ENCODE assay signal across 8 cellular contexts in the genomic region with DNA sequence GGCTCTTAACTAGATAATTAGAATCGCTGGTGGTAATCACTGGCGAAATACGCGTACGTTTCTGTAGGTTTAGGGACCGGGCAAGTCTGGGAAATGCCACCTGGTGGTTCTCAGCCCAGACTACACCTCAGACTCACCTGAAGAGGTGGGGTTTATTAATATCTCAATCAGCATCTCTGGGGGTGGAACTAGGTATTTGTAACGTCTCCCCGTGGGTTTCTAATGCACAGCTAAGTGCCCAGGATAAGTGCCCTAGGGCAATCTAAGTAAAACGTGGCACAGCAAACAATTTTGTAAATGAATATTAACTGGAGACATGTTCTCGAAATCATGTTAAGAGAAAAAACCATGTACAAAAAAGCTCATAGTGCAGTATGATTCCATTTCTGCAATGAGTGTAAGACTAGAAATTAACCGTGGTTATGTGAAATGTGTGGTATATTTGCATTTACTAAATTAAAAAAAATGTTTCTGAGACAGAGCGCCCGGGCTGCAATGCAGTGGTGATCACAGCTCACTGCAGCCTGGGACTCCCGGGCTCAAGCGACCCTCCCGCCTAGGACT. TPM values are rescaled to one million over a fixed set of nuclear protein-coding genes. Genes with fewer than 3 reads are reported as not detected.
A peak's percentile ranks its signal among the peaks of the same experiment; 100 is the strongest.
DNase-seq lines count a peak whose midpoint lies in the region; ATAC-seq and TF ChIP-seq lines count a peak whose summit lies in the region.

No MANE protein-coding gene starts in this region.

- peak; percentile 33 for DNase-seq in GM12865 (ENCODE audit: low read depth)
- peak; percentile 64 for DNase-seq in Karpas-422
- peak in 4 of 5 donors; percentile 5 to 21 (median 15) for DNase-seq in T-helper 1 cell
- DNase-seq in endothelial cell (ENCODE audit: low spot score) = peak; percentile 22
- peak; percentile 13 for DNase-seq in naive B cell
- no peak for DNase-seq in KBM-7
- no peak for DNase-seq in retina

- H3K9me3 Mint-ChIP-seq in endothelial cell (ENCODE audit: unreplicated experiment) (no peaks in the 10 kb centered on the region), naive B cell (no peaks in the 10 kb centered on the region)

- peak overlapping the region; percentile 87 for H3K4me3 Mint-ChIP-seq in endothelial cell (ENCODE audit: unreplicated experiment)
- H3K4me3 Mint-ChIP-seq in naive B cell = peak overlapping the region; percentile 93 to 98 (median 96)

- H3K36me3 ChIP-seq in Karpas-422 (ENCODE audit: insufficient read depth, low read length) = no peaks in the 10 kb centered on the region

- H3K79me2 ChIP-seq in Karpas-422 (ENCODE audit: low read length) = peaks cover 38% of the 10 kb centered on the region

- no peak overlapping the region for H3K27ac Mint-ChIP-seq in endothelial cell (ENCODE audit: unreplicated experiment)
- peak overlapping the region in 5 of 6 donors; percentile 61 to 98 (median 97) for H3K27ac Mint-ChIP-seq in naive B cell

- peak overlapping the region; percentile 72 for H3K9ac ChIP-seq in Karpas-422 (ENCODE audit: low read length)

- H3K4me3 ChIP-seq in GM12865 (ENCODE audit: low read depth, low read length) (peak overlapping the region; percentile 82), Karpas-422 (ENCODE audit: low read length) (peak overlapping the region; percentile 82)

- in situ Hi-C loops in KBM-7 (cut with MboI; ENCODE audit: low pct_unique_long_range_greater_than_20kb, low sequenced_read_pairs) = no loop called here

- peak overlapping the region; percentile 99 for H2AFZ ChIP-seq in Karpas-422 (ENCODE audit: low read length)

- H3K27me3 Mint-ChIP-seq in endothelial cell (ENCODE audit: unreplicated experiment) = peaks cover 3% of the 10 kb centered on the region
- no peaks in the 10 kb centered on the region for H3K27me3 Mint-ChIP-seq in naive B cell

- H3K4me2 ChIP-seq in Karpas-422 (ENCODE audit: low read depth, low read length, poor library complexity, severe bottlenecking) = peak overlapping the region; percentile 99

- H3K4me1 Mint-ChIP-seq in endothelial cell (ENCODE audit: unreplicated experiment) (peaks cover 29% of the 10 kb centered on the region), naive B cell (peaks cover 24 to 47% (median 34%) of the 10 kb centered on the region in 3 donors)

- no peaks in the 10 kb centered on the region for H3K9me3 ChIP-seq in Karpas-422 (ENCODE audit: low read length)

- no peaks in the 10 kb centered on the region for H3K9me2 ChIP-seq in Karpas-422 (replicated peaks; ENCODE audit: insufficient read depth, low read length)

- peaks cover 19% of the 10 kb centered on the region for H3K4me1 ChIP-seq in Karpas-422 (ENCODE audit: low read length)

- H3K27ac ChIP-seq in Karpas-422 (ENCODE audit: low read length) = peak overlapping the region; percentile 52; the same call in 1 of the 2 replicates

- peaks cover 19% of the 10 kb centered on the region; the same call in 1 of the 2 replicates for H4K20me1 ChIP-seq in Karpas-422 (ENCODE audit: insufficient read depth, low read depth, low read length)

- H3K27me3 ChIP-seq in Karpas-422 (ENCODE audit: low read length) = no peaks in the 10 kb centered on the region

- peaks cover 16% of the 10 kb centered on the region for H3K36me3 Mint-ChIP-seq in endothelial cell (ENCODE audit: low read depth, unreplicated experiment)
- H3K36me3 Mint-ChIP-seq in naive B cell = no peaks in the 10 kb centered on the region

- TF ChIP-seq CTCF in GM12865 (IDR thresholded peaks at IDR 0.05; ENCODE audit: insufficient read depth, low read depth, low read length, missing control alignments) = peak; percentile 17
- peak; percentile 70 for TF ChIP-seq CTCF in endothelial cell (IDR thresholded peaks at IDR 0.05; ENCODE audit: unreplicated experiment)

- ATAC-seq in GM21825 (IDR thresholded peaks at IDR 0.05; ENCODE audit: unreplicated experiment) = peak; percentile 45
- ATAC-seq in naive B cell (ENCODE audit: low read depth in 2 of 2) = peak; percentile 27 to 33

RNA-seq across cellular contexts. Expression of gene CNOT11, which starts 0.8 kb away (rescaled TPM):
- 39.5 and 78.2 TPM in 2 replicates for total RNA-seq in Karpas-422 (2014; rRNA removed; shearing (Covaris generic); ENCODE audit: low replicate concordance)
- 47.1 TPM for total RNA-seq in endothelial cell (ENCODE audit: unreplicated experiment)
- polyA plus RNA-seq in naive B cell (ENCODE audit: low read depth in 6 of 6) = 10 to 100 TPM; 41.2 to 51.9 (median 45.8) TPM

RNA-seq across cellular contexts. Expression of gene RNF149, which starts 56.6 kb away (rescaled TPM):
- 2.0 and 4.5 TPM in 2 replicates for total RNA-seq in Karpas-422 (2014; rRNA removed; shearing (Covaris generic); ENCODE audit: low replicate concordance)
- 32.0 TPM for total RNA-seq in endothelial cell (ENCODE audit: unreplicated experiment)
- 10 to 100 TPM; 13.2 to 27.1 (median 18.3) TPM for polyA plus RNA-seq in naive B cell (ENCODE audit: low read depth in 6 of 6)

Comparison
In these comparisons a context has a peak if more than half of its experiments do, and no peak if none do; other contexts are left out.
1. DNase-seq: peak in GM12865 (single experiment), Karpas-422 (single experiment), T-helper 1 cell (4 of 5), endothelial cell (single experiment) and naive B cell (single experiment); none in KBM-7 (single experiment) and retina (single experiment).